ENCODE assay signal across 1 cellular context in the genomic region with DNA sequence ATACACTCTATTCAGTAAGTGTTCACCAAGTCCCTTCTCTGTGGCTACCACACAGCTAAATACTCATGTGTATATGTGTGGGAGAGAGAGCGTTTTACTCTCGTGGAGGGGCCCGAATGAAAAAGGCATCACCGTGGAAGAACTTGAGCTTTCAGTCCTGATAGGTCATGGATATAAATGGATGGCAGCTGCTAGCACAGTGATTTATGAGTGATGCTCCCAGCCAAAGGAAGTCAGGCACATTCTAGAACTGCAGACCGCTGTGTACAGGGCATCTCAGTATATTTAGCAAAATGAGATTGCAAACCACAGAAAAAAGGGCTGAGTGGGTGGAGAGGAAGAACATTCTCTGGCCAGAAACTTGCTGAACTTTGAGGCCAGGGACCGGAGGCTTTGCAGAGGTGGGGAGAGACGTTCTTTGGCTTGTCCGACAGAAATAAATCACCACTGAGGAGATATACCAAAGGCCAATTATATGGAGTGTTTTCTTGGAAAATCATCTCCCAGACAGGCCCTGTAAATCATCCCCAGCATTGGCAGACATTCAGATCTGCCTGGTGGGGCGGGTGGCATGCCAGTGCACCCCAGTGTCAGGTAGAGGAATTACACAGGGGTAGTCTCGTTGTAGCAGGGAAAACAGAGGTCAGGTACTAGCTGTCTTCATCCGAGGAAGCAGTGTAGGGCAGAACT.
TF ChIP-seq lines count a peak whose summit lies in the region.

No MANE protein-coding gene starts in this region.

TF ChIP-seq in HepG2, 621 proteins besides CTCF, POLR2A, EP300 and RAD21 (continued from another document):
- no peak for TF ChIP-seq ELF3 (CRISPR knock-in tag; IDR thresholded peaks at IDR 0.05)
- TF ChIP-seq FOSL1 (CRISPR knock-in tag; IDR thresholded peaks at IDR 0.05; ENCODE audit: borderline replicate concordance) = no peak
- no peak for TF ChIP-seq ZFP36L2 (CRISPR knock-in tag; IDR thresholded peaks at IDR 0.05)
- TF ChIP-seq SOX5 (CRISPR knock-in tag; IDR thresholded peaks at IDR 0.05; ENCODE audit: borderline replicate concordance) = peak; percentile 48; the same call in 1 of the 2 replicates
- TF ChIP-seq GATAD2A (CRISPR knock-in tag; IDR thresholded peaks at IDR 0.05) = peak; percentile 43; the same call in 1 of the 2 replicates
- 0 out of 2 replicates have a peak, but pooled peaks have one; percentile 52 for TF ChIP-seq STAT6 (CRISPR knock-in tag; IDR thresholded peaks at IDR 0.05; ENCODE audit: borderline replicate concordance)
- TF ChIP-seq ZNF652 (CRISPR knock-in tag; IDR thresholded peaks at IDR 0.05; ENCODE audit: borderline replicate concordance, low read depth) = no peak
- no peak for TF ChIP-seq MAZ (IDR thresholded peaks at IDR 0.05; ENCODE audit: borderline replicate concordance, low read depth, low read length)
- TF ChIP-seq MAZ (CRISPR knock-in tag; IDR thresholded peaks at IDR 0.05; ENCODE audit: low read depth) = peak; percentile 47; the same call in 1 of the 2 replicates
- no peak for TF ChIP-seq SOX13 (IDR thresholded peaks at IDR 0.05)
- peak in 1 of 2 experiments; percentile 39; a peak in 1 of 4 replicates for TF ChIP-seq SOX13 (CRISPR knock-in tag; conservative IDR thresholded peaks at IDR 0.05 in 1 of 2, IDR thresholded peaks at IDR 0.05 in 1 of 2)
- TF ChIP-seq ZNF350 (CRISPR knock-in tag; IDR thresholded peaks at IDR 0.05; ENCODE audit: borderline replicate concordance, low read depth) = peak; percentile 48; the same call in 1 of the 2 replicates
- TF ChIP-seq ZNF12 (CRISPR knock-in tag; IDR thresholded peaks at IDR 0.05) = peak; percentile 79; the same call in 1 of the 2 replicates
- peak; percentile 27; the same call in 1 of the 2 replicates for TF ChIP-seq RXRB (CRISPR knock-in tag; IDR thresholded peaks at IDR 0.05; ENCODE audit: borderline replicate concordance)
- peak; percentile 39; the same call in 1 of the 2 replicates for TF ChIP-seq FOXA3 (CRISPR knock-in tag; IDR thresholded peaks at IDR 0.05)
